Comparison of ENCODE assay signal across 22 cellular contexts in genomic region chr2:105600949-105601708, GRCh38.
DNase-seq lines count a peak whose midpoint lies in the region; ATAC-seq, FAIRE-seq and TF ChIP-seq lines count a peak whose summit lies in the region.
"Had no signal": no experiment of that assay in that cellular context is flagged by ENCODE, and none has a peak within 500 bp of the region (broad histone marks: within the 10 kb centered on the region; RNA-seq: fewer than 3 reads in every experiment).

No MANE protein-coding gene starts in this region.

- H3K36me3 ChIP-seq in cardiac muscle cell (no peaks in the 10 kb centered on the region), left ventricle myocardium inferior (no peaks in the 10 kb centered on the region), kidney (ENCODE audit: control insufficient read depth in 1 of 2, insufficient read depth in 2 of 2, low read length in 2 of 2) (no peaks in the 10 kb centered on the region)

- H3K9me3 ChIP-seq in cardiac muscle cell (ENCODE audit: low read depth) = no peaks in the 10 kb centered on the region
- no peaks in the 10 kb centered on the region for H3K9me3 ChIP-seq in left ventricle myocardium inferior (replicated peaks)
- no peaks in the 10 kb centered on the region for H3K9me3 ChIP-seq in kidney (ENCODE audit: control insufficient read depth in 1 of 2, low read length in 2 of 2)

- H3K9me3 Mint-ChIP-seq in progenitor cell of endocrine pancreas (ENCODE audit: low read depth) = peaks cover 5% of the 10 kb centered on the region

- no peaks in the 10 kb centered on the region for H3K27me3 ChIP-seq in cardiac muscle cell
- H3K27me3 ChIP-seq in left ventricle myocardium inferior (ENCODE audit: low read depth) = no peaks in the 10 kb centered on the region

- no peaks in the 10 kb centered on the region for H3K36me3 Mint-ChIP-seq in progenitor cell of endocrine pancreas (ENCODE audit: insufficient read depth)

- FAIRE-seq in kidney (lab: Jason Lieb, UNC) = no peak
- FAIRE-seq: G401.6, HTR-8/SVneo had no signal

- H3K4me3 Mint-ChIP-seq in progenitor cell of endocrine pancreas (ENCODE audit: low read depth) = no peak overlapping the region

- H3K9ac ChIP-seq in kidney (ENCODE audit: low read length in 2 of 2) = no peak overlapping the region
- H3K9ac ChIP-seq: GM23248 had no signal

- H3K4me1 Mint-ChIP-seq in progenitor cell of endocrine pancreas (ENCODE audit: low read depth) = peaks cover 12% of the 10 kb centered on the region

- H3K27ac Mint-ChIP-seq in progenitor cell of endocrine pancreas = peak overlapping the region; percentile 81

- ATAC-seq in GM18498 (IDR thresholded peaks at IDR 0.05; ENCODE audit: unreplicated experiment) = no peak

- H3K4me1 ChIP-seq in cardiac muscle cell (ENCODE audit: low read depth) = peaks cover 25% of the 10 kb centered on the region
- peaks cover 30% of the 10 kb centered on the region for H3K4me1 ChIP-seq in left ventricle myocardium inferior
- H3K4me1 ChIP-seq in kidney (ENCODE audit: control insufficient read depth in 1 of 2, insufficient read depth in 1 of 2, low read depth in 1 of 2, low read length in 2 of 2) = peaks cover 0 to 4% of the 10 kb centered on the region in 2 donors

- peaks cover 4% of the 10 kb centered on the region for H3K27me3 Mint-ChIP-seq in progenitor cell of endocrine pancreas

- H3K27ac ChIP-seq in cardiac muscle cell (peak overlapping the region; percentile 84), left ventricle myocardium inferior (replicated peaks) (no peak overlapping the region), kidney (ENCODE audit: low read depth in 2 of 2, low read length in 2 of 2) (no peak overlapping the region)
- H3K27ac ChIP-seq: 22Rv1, C4-2B, GM23248 had no signal

- TF ChIP-seq CTCF in cardiac muscle cell (IDR thresholded peaks at IDR 0.05; ENCODE audit: low read depth, low read length) = no peak
- no peak for TF ChIP-seq CTCF in left ventricle myocardium inferior (IDR thresholded peaks at IDR 0.05; ENCODE audit: borderline replicate concordance)
- TF ChIP-seq CTCF in fibroblast of villous mesenchyme (IDR thresholded peaks at IDR 0.05; ENCODE audit: insufficient read depth, low read depth, low read length) = no peak
- TF ChIP-seq CTCF in progenitor cell of endocrine pancreas (IDR thresholded peaks at IDR 0.05; ENCODE audit: unreplicated experiment) = no peak
- TF ChIP-seq CTCF in kidney (IDR thresholded peaks at IDR 0.05; ENCODE audit: borderline replicate concordance, extremely low read depth, insufficient read depth) = no peak

- H3K4me3 ChIP-seq in cardiac muscle cell (no peak overlapping the region), left ventricle myocardium inferior (no peak overlapping the region), fibroblast of villous mesenchyme (ENCODE audit: low read depth, low read length) (no peak overlapping the region), kidney (ENCODE audit: low read length in 2 of 2) (no peak overlapping the region)
- H3K4me3 ChIP-seq: GM23248 had no signal

- intact Hi-C loops in left ventricle myocardium inferior (cut with micrococcal nuclease) = no loop called here
- intact Hi-C loops in kidney (cut with DNase I) = no loop called here

- DNase-seq in cardiac muscle cell (ENCODE audit: low read depth in 1 of 2, low spot score in 1 of 2) (peak; percentile 80 to 94), left ventricle myocardium inferior (no peak), fibroblast of villous mesenchyme (ENCODE audit: low read depth) (peak; percentile 27), progenitor cell of endocrine pancreas (ENCODE audit: low spot score, unreplicated experiment) (no peak), kidney (no peak), DMS153 treated with DMSO at 0.1 percent for 48 hours (lab: John Stamatoyannopoulos, UW; ENCODE audit: unreplicated experiment) (no peak), NCI-H2029 (lab: John Stamatoyannopoulos, UW) (no peak)
- DNase-seq: AML-193, DND-41, GM23248, IMR-90, Karpas-422, NCI-H1436 treated with DMSO at 0.1 percent for 48 hours, NCI-H2081, NCI-H446 treated with DMSO at 0.1 percent for 48 hours, NCI-H748 treated with DMSO at 0.1 percent for 48 hours, SHP77 had no signal

Comparison
In these comparisons a context has a peak if more than half of its experiments do, and no peak if none do; other contexts are left out.
1. DNase-seq: peak in cardiac muscle cell (2 of 2) and fibroblast of villous mesenchyme (single experiment); none in left ventricle myocardium inferior (single experiment), progenitor cell of endocrine pancreas (single experiment), kidney (single experiment), DMS153 treated with DMSO at 0.1 percent for 48 hours (single experiment) and NCI-H2029 (single experiment).